In the genomic region with DNA sequence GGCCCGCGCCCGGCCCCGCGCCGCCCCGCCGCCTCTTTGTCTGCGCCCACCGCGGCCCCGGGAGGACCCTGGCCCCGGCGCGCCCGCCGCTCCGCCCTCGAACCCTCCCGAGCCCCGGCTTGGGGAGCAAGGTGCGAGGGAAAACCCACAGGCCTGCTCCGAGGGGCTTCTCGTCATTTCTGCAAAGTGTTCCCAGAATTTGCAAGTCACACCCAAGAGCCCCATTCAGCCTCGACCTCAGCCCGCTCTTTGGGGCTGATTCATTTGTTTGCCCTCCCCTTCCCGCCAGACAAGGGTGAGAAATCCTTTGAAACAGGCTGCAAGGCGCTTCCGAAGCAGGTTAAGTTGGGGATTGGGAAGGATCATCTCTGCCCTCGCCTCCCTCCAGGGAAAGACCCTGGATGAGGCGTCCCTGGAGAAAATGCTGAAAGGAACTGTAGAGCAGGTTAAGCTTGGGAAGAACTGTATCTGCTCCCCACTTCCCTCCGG, we compare ENCODE assay signal across 8 cellular contexts. TPM values are rescaled to one million over a fixed set of nuclear protein-coding genes. Genes with fewer than 3 reads are reported as not detected.
DNase-seq lines count a peak whose midpoint lies in the region; ATAC-seq and TF ChIP-seq lines count a peak whose summit lies in the region.

No MANE protein-coding gene starts in this region.

- ATAC-seq in HG03159 (IDR thresholded peaks at IDR 0.05; ENCODE audit: unreplicated experiment) (peak; percentile 10), left lung (peak; percentile 12), HG03469 (IDR thresholded peaks at IDR 0.05; ENCODE audit: unreplicated experiment) (no peak)

- intact Hi-C loops in breast epithelium (cut with DNase I; ENCODE audit: low total_unique reads), result no loop called here
- intact Hi-C loops in left lung (cut with DNase I), result no loop called here

- H3K9me3 ChIP-seq in breast epithelium (no peaks in the 10 kb centered on the region), left lung (no peaks in the 10 kb centered on the region)

- peak overlapping the region; percentile 92 to 98 (median 98) for H3K4me3 ChIP-seq in breast epithelium
- peak overlapping the region; percentile 33 to 90 for H3K4me3 ChIP-seq in left lung

- H3K27ac ChIP-seq in breast epithelium, result peak overlapping the region; percentile 100
- peak overlapping the region; percentile 75 to 85 for H3K27ac ChIP-seq in left lung

- H3K27me3 ChIP-seq in breast epithelium (no peaks in the 10 kb centered on the region), left lung (no peaks in the 10 kb centered on the region)

- DNase-seq in EH (ENCODE audit: low read depth), result peak; percentile 68
- peak; percentile 6 for DNase-seq in T follicular helper cell (ENCODE audit: low read depth)
- DNase-seq in breast epithelium (ENCODE audit: low spot score in 2 of 2), result no peak
- DNase-seq in left lung, result peak in 1 of 2 donors; percentile 38
- DNase-seq in stimulated activated CD4-positive, alpha-beta T cell treated with anti-CD3 and anti-CD28 coated beads, TNF-alpha, amount 100 ng/mL, for 4 hours (ENCODE audit: low read depth in 3 of 3), result peak; percentile 19 to 36 (median 27)
- DNase-seq in cerebellum (ENCODE audit: low spot score), result no peak

- H3K4me1 ChIP-seq in breast epithelium (peaks cover 0 to 12% of the 10 kb centered on the region in 2 donors), left lung (peaks cover 17 to 48% of the 10 kb centered on the region in 2 donors)

- no peak for TF ChIP-seq CTCF in breast epithelium (IDR thresholded peaks at IDR 0.05)
- no peak for TF ChIP-seq CTCF in left lung (IDR thresholded peaks at IDR 0.05)

- no peaks in the 10 kb centered on the region for H3K36me3 ChIP-seq in breast epithelium
- H3K36me3 ChIP-seq in left lung, result no peaks in the 10 kb centered on the region

- no peak for TF ChIP-seq POLR2A in breast epithelium (IDR thresholded peaks at IDR 0.05)

RNA-seq across cellular contexts. Expression of gene CLIP1, which starts 0.3 kb away (rescaled TPM):
- total RNA-seq in breast epithelium (100 to 1,000 TPM in 2 of 3 donors, 10 to 100 TPM in 1; 86.9 to 126 (median 108) TPM), left lung (100 to 1,000 TPM in 1 of 2 donors, 10 to 100 TPM in 1; 85.1 to 104 TPM), cerebellum (76.9 TPM)

Comparison
In these comparisons a context has a peak if more than half of its experiments do, and no peak if none do; other contexts are left out.
1. DNase-seq: peak in EH (single experiment), T follicular helper cell (single experiment) and stimulated activated CD4-positive, alpha-beta T cell treated with anti-CD3 and anti-CD28 coated beads, TNF-alpha, amount 100 ng/mL, for 4 hours (3 of 3); none in breast epithelium (0 of 2) and cerebellum (single experiment).